13 cellular contexts compared by ENCODE assay signal in the genomic region with DNA sequence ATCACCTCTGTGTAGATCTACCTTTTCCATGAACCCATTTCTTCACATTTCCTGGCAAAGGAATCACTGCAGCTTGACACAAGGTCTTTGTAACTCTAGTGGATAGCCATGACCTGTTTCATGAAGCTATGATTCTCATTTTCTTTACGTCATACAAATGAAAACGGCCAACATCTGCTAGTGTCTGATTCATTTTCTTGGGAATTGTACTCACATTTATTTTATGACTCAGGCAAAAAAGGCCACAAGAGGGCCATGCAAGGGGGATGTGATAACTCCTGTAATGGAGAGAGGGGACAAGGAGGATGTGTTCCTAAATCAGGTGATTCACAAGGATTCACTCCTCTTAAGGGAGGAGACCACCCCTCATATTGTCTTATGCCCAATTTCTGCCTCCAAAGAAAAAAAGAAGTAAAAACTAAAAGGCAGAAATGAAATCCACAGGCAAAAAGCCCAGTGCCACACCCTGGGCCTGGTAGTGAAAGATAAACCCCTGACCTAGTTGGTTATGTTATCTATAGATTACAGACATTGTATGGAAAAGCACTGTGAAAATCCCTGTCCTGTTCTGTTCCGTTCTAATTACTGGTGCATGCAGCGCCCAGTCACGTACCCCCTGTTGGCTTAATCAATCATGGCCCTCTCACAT.
DNase-seq lines count a peak whose midpoint lies in the region; ATAC-seq and TF ChIP-seq lines count a peak whose summit lies in the region.
"Had no signal": no experiment of that assay in that cellular context is flagged by ENCODE, and none has a peak within 500 bp of the region (broad histone marks: within the 10 kb centered on the region; RNA-seq: fewer than 3 reads in every experiment).

No MANE protein-coding gene starts in this region.

- no peak overlapping the region for H3K27ac ChIP-seq in GM23338 (ENCODE audit: low read depth)
- H3K27ac ChIP-seq: parathyroid adenoma had no signal

- H3K9me3 Mint-ChIP-seq in GM23338: peaks cover 65% of the 10 kb centered on the region
- peaks cover 3 to 5% of the 10 kb centered on the region in 2 donors for H3K9me3 Mint-ChIP-seq in activated T-cell treated with anti-CD3 and anti-CD28 coated beads, Interleukin-2, amount 50 U/mL, for 72 hours
- no peaks in the 10 kb centered on the region for H3K9me3 Mint-ChIP-seq in activated CD4-positive, alpha-beta T cell treated with anti-CD3 and anti-CD28 coated beads, Interleukin-2, amount 10 ng/mL, durations not matched to agents 24 days and 14 days
- H3K9me3 Mint-ChIP-seq: stimulated activated naive CD8-positive, alpha-beta T cell treated with anti-CD3 and anti-CD28 coated beads, Interleukin-15, amount 100 ng/mL, for 72 hours had no signal

- H3K27me3 ChIP-seq in GM23338 (ENCODE audit: insufficient read depth): no peaks in the 10 kb centered on the region

- no peak overlapping the region for H3K4me3 Mint-ChIP-seq in GM23338
- H3K4me3 Mint-ChIP-seq in activated T-cell treated with anti-CD3 and anti-CD28 coated beads, Interleukin-2, amount 50 U/mL, for 72 hours: no peak overlapping the region
- no peak overlapping the region for H3K4me3 Mint-ChIP-seq in activated CD4-positive, alpha-beta T cell treated with anti-CD3 and anti-CD28 coated beads, Interleukin-2, amount 10 ng/mL, durations not matched to agents 24 days and 14 days
- H3K4me3 Mint-ChIP-seq: stimulated activated naive CD8-positive, alpha-beta T cell treated with anti-CD3 and anti-CD28 coated beads, Interleukin-15, amount 100 ng/mL, for 72 hours had no signal

- H3K4me2 ChIP-seq in GM23338: 0 out of 2 replicates have a peak overlapping the region, but pooled peaks have one; percentile 6

- H2AFZ ChIP-seq in GM23338: no peak overlapping the region
- H2AFZ ChIP-seq: parathyroid adenoma had no signal

- TF ChIP-seq POLR2A in erythroblast (IDR thresholded peaks at IDR 0.05; ENCODE audit: low read length): no peak

- H3K36me3 ChIP-seq in GM23338 (ENCODE audit: insufficient read depth): peaks cover 8% of the 10 kb centered on the region; the same call in 1 of the 2 replicates

- peaks cover 15% of the 10 kb centered on the region; the same call in 1 of the 2 replicates for H3K4me1 ChIP-seq in GM23338 (ENCODE audit: insufficient read depth)
- H3K4me1 ChIP-seq: parathyroid adenoma had no signal

- ATAC-seq in GM23338 (no peak), SK-N-SH treated with all-trans-retinoic acid at 6 μM for 48 hours (peak; percentile 66), omental fat pad (ENCODE audit: low FRiP score) (no peak)
- ATAC-seq in activated T-cell treated with anti-CD3 and anti-CD28 coated beads, Interleukin-2, amount 50 U/mL, for 72 hours (replicated peaks in 1 of 2): no peak
- ATAC-seq: stimulated activated naive CD8-positive, alpha-beta T cell treated with anti-CD3 and anti-CD28 coated beads, Interleukin-15, amount 100 ng/mL, for 72 hours had no signal

- TF ChIP-seq CTCF in GM23338 (conservative IDR thresholded peaks at IDR 0.05; ENCODE audit: low read depth in 2 of 2) (no peak), omental fat pad (IDR thresholded peaks at IDR 0.05) (no peak)

- no peaks in the 10 kb centered on the region for H4K20me1 ChIP-seq in GM23338 (replicated peaks; ENCODE audit: insufficient read depth)

- DNase-seq in GM23338 (ENCODE audit: low spot score): no peak
- DNase-seq in erythroblast (lab: John Stamatoyannopoulos, UW): peak; percentile 83 to 85
- peak; percentile 92 for DNase-seq in stromal cell of bone marrow (ENCODE audit: low read depth)
- no peak for DNase-seq in activated T-cell treated with anti-CD3 and anti-CD28 coated beads, Interleukin-2, amount 50 U/mL, for 72 hours
- no peak for DNase-seq in omental fat pad (ENCODE audit: low spot score)
- no peak for DNase-seq in activated CD4-positive, alpha-beta T cell treated with anti-CD3 and anti-CD28 coated beads, Interleukin-2, amount 10 ng/mL, durations not matched to agents 24 days and 14 days
- DNase-seq: activated CD4-positive, CD25-positive, alpha-beta regulatory T cell treated with anti-CD3 and anti-CD28 coated beads, Interleukin-2, amount 50 U/mL, for 72 hours; NCI-H1092 treated with DMSO at 0.1 percent for 48 hours; SHP77; stimulated activated CD4-positive, alpha-beta T cell treated with anti-CD3 and anti-CD28 coated beads, Interleukin-4, amount 100 ng/mL, for 4 hours; stimulated activated naive CD8-positive, alpha-beta T cell treated with anti-CD3 and anti-CD28 coated beads, Interleukin-15, amount 100 ng/mL, for 72 hours had no signal

- H3K27me3 Mint-ChIP-seq in GM23338 (ENCODE audit: insufficient read depth, low read depth, poor library complexity): peaks cover 2% of the 10 kb centered on the region
- H3K27me3 Mint-ChIP-seq in activated T-cell treated with anti-CD3 and anti-CD28 coated beads, Interleukin-2, amount 50 U/mL, for 72 hours (ENCODE audit: low read depth): no peaks in the 10 kb centered on the region
- no peaks in the 10 kb centered on the region for H3K27me3 Mint-ChIP-seq in activated CD4-positive, alpha-beta T cell treated with anti-CD3 and anti-CD28 coated beads, Interleukin-2, amount 10 ng/mL, durations not matched to agents 24 days and 14 days
- H3K27me3 Mint-ChIP-seq: stimulated activated naive CD8-positive, alpha-beta T cell treated with anti-CD3 and anti-CD28 coated beads, Interleukin-15, amount 100 ng/mL, for 72 hours had no signal

- H3K9me2 ChIP-seq in GM23338 (ENCODE audit: insufficient read depth): 0 out of 2 replicates have a peak, but pooled peaks cover 7% of the 10 kb centered on the region

- no peaks in the 10 kb centered on the region for H3F3A ChIP-seq in GM23338 (replicated peaks; ENCODE audit: low read depth)

- H3K79me2 ChIP-seq in GM23338 (replicated peaks; ENCODE audit: insufficient read depth): no peaks in the 10 kb centered on the region
- H3K79me2 ChIP-seq: parathyroid adenoma had no signal

- no peak overlapping the region for H3K4me3 ChIP-seq in GM23338

- H3K27ac Mint-ChIP-seq in GM23338: 0 out of 2 replicates have a peak overlapping the region, but pooled peaks have one; percentile 44
- H3K27ac Mint-ChIP-seq in activated T-cell treated with anti-CD3 and anti-CD28 coated beads, Interleukin-2, amount 50 U/mL, for 72 hours: no peak overlapping the region
- no peak overlapping the region for H3K27ac Mint-ChIP-seq in activated CD4-positive, alpha-beta T cell treated with anti-CD3 and anti-CD28 coated beads, Interleukin-2, amount 10 ng/mL, durations not matched to agents 24 days and 14 days
- H3K27ac Mint-ChIP-seq: stimulated activated naive CD8-positive, alpha-beta T cell treated with anti-CD3 and anti-CD28 coated beads, Interleukin-15, amount 100 ng/mL, for 72 hours had no signal

- intact Hi-C loops in activated CD4-positive, alpha-beta T cell treated with anti-CD3 and anti-CD28 coated beads, Interleukin-2, amount 10 ng/mL, durations not matched to agents 24 days and 14 days (cut with micrococcal nuclease): no loop called here

- peaks cover 17% of the 10 kb centered on the region for H3K4me1 Mint-ChIP-seq in GM23338
- H3K4me1 Mint-ChIP-seq in activated T-cell treated with anti-CD3 and anti-CD28 coated beads, Interleukin-2, amount 50 U/mL, for 72 hours (ENCODE audit: low read depth): no peaks in the 10 kb centered on the region
- H3K4me1 Mint-ChIP-seq in activated CD4-positive, alpha-beta T cell treated with anti-CD3 and anti-CD28 coated beads, Interleukin-2, amount 10 ng/mL, durations not matched to agents 24 days and 14 days: no peaks in the 10 kb centered on the region
- H3K4me1 Mint-ChIP-seq: stimulated activated naive CD8-positive, alpha-beta T cell treated with anti-CD3 and anti-CD28 coated beads, Interleukin-15, amount 100 ng/mL, for 72 hours had no signal

- peaks cover 70% of the 10 kb centered on the region for H3K36me3 Mint-ChIP-seq in GM23338 (ENCODE audit: low read depth)
- H3K36me3 Mint-ChIP-seq in activated T-cell treated with anti-CD3 and anti-CD28 coated beads, Interleukin-2, amount 50 U/mL, for 72 hours (ENCODE audit: insufficient read depth in 2 of 2): peaks cover 0 to 1% of the 10 kb centered on the region in 2 donors
- H3K36me3 Mint-ChIP-seq in activated CD4-positive, alpha-beta T cell treated with anti-CD3 and anti-CD28 coated beads, Interleukin-2, amount 10 ng/mL, durations not matched to agents 24 days and 14 days (ENCODE audit: low read depth): no peaks in the 10 kb centered on the region

TF ChIP-seq in GM23338, 12 proteins besides CTCF, POLR2A, EP300 and RAD21 (continues in another document):
- TF ChIP-seq, protein P1, sequence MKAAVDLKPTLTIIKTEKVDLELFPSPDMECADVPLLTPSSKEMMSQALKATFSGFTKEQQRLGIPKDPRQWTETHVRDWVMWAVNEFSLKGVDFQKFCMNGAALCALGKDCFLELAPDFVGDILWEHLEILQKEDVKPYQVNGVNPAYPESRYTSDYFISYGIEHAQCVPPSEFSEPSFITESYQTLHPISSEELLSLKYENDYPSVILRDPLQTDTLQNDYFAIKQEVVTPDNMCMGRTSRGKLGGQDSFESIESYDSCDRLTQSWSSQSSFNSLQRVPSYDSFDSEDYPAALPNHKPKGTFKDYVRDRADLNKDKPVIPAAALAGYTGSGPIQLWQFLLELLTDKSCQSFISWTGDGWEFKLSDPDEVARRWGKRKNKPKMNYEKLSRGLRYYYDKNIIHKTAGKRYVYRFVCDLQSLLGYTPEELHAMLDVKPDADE (IDR thresholded peaks at IDR 0.05): no peak

TF ChIP-seq in SK-N-SH treated with all-trans-retinoic acid at 6 μM for 48 hours, 23 proteins besides CTCF, POLR2A, EP300 and RAD21 (continues in another document):
- TF ChIP-seq TCF4 (CRISPR knock-in tag; IDR thresholded peaks at IDR 0.05; ENCODE audit: borderline replicate concordance): no peak
- TF ChIP-seq, protein P2, sequence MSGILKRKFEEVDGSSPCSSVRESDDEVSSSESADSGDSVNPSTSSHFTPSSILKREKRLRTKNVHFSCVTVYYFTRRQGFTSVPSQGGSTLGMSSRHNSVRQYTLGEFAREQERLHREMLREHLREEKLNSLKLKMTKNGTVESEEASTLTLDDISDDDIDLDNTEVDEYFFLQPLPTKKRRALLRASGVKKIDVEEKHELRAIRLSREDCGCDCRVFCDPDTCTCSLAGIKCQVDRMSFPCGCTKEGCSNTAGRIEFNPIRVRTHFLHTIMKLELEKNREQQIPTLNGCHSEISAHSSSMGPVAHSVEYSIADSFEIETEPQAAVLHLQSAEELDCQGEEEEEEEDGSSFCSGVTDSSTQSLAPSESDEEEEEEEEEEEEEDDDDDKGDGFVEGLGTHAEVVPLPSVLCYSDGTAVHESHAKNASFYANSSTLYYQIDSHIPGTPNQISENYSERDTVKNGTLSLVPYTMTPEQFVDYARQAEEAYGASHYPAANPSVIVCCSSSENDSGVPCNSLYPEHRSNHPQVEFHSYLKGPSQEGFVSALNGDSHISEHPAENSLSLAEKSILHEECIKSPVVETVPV (CRISPR knock-in tag; IDR thresholded peaks at IDR 0.05): no peak
- no peak for TF ChIP-seq ESRRG (CRISPR knock-in tag; IDR thresholded peaks at IDR 0.05)
- TF ChIP-seq ZNF8 (CRISPR knock-in tag; IDR thresholded peaks at IDR 0.05): no peak
- no peak for TF ChIP-seq GLIS3 (CRISPR knock-in tag; IDR thresholded peaks at IDR 0.05)
- TF ChIP-seq PPARA (CRISPR knock-in tag; IDR thresholded peaks at IDR 0.05; ENCODE audit: borderline replicate concordance): no peak
- TF ChIP-seq ZNF70 (CRISPR knock-in tag; IDR thresholded peaks at IDR 0.05): no peak

Comparison
In these comparisons a context has a peak if more than half of its experiments do, and no peak if none do; other contexts are left out.
1. DNase-seq: peak in erythroblast (2 of 2) and stromal cell of bone marrow (single experiment); none in GM23338 (single experiment), activated T-cell treated with anti-CD3 and anti-CD28 coated beads, Interleukin-2, amount 50 U/mL, for 72 hours (0 of 2), omental fat pad (single experiment) and activated CD4-positive, alpha-beta T cell treated with anti-CD3 and anti-CD28 coated beads, Interleukin-2, amount 10 ng/mL, durations not matched to agents 24 days and 14 days (single experiment).